1 cellular context compared by ENCODE assay signal in genomic region chr10:101130984-101131961, GRCh38.
A peak's percentile ranks its signal among the peaks of the same experiment; 100 is the strongest.
TF ChIP-seq lines count a peak whose summit lies in the region.

Gene TLX1 (plus strand): TSS chr10:101131300. CDS start chr10:101131542, 242 bp downstream.

TF ChIP-seq in HEK293, 187 proteins besides CTCF, POLR2A, EP300 and RAD21 (continued from another document and continues in another):
- TF ChIP-seq ZNF157 (tag by site-specific recombination; IDR thresholded peaks at IDR 0.05) = no peak
- TF ChIP-seq ZSCAN23 (tag by site-specific recombination; IDR thresholded peaks at IDR 0.05) = peak; percentile 27; the same call in 1 of the 2 replicates
- peak; percentile 13; the same call in 1 of the 2 replicates for TF ChIP-seq ZNF561 (tag by site-specific recombination; IDR thresholded peaks at IDR 0.05; ENCODE audit: borderline replicate concordance)
- no peak for TF ChIP-seq ZNF670 (tag by site-specific recombination; IDR thresholded peaks at IDR 0.05; ENCODE audit: low read depth)
- TF ChIP-seq ZNF501 (tag by site-specific recombination; IDR thresholded peaks at IDR 0.05) = peak; percentile 51
- TF ChIP-seq ZNF398 (tag by site-specific recombination; IDR thresholded peaks at IDR 0.05) = peak; percentile 97
- no peak for TF ChIP-seq ZNF211 (tag by site-specific recombination; IDR thresholded peaks at IDR 0.05; ENCODE audit: low read depth)
- TF ChIP-seq ZNF221 (tag by site-specific recombination; IDR thresholded peaks at IDR 0.05; ENCODE audit: borderline replicate concordance) = no peak
- no peak for TF ChIP-seq ZNF791 (tag by site-specific recombination; IDR thresholded peaks at IDR 0.05)
- peak; percentile 100 for TF ChIP-seq PRDM10 (tag by site-specific recombination; IDR thresholded peaks at IDR 0.05)
- TF ChIP-seq ZFP69B (tag by site-specific recombination; IDR thresholded peaks at IDR 0.05) = peak; percentile 38; the same call in 1 of the 2 replicates
- TF ChIP-seq KLF17 (tag by site-specific recombination; IDR thresholded peaks at IDR 0.05) = peak; percentile 60; the same call in 1 of the 2 replicates
- peak; percentile 93 for TF ChIP-seq TSHZ1 (tag by site-specific recombination; IDR thresholded peaks at IDR 0.05; ENCODE audit: borderline replicate concordance)
- 0 out of 2 replicates have a peak, but pooled peaks have one; percentile 46 for TF ChIP-seq ZSCAN30 (tag by site-specific recombination; IDR thresholded peaks at IDR 0.05)
- TF ChIP-seq ZNF629 (tag by site-specific recombination; IDR thresholded peaks at IDR 0.05) = peak; percentile 66; the same call in 1 of the 2 replicates
- TF ChIP-seq ZNF76 (tag by site-specific recombination; IDR thresholded peaks at IDR 0.05; ENCODE audit: borderline replicate concordance, low read depth) = peak; percentile 59; the same call in 1 of the 2 replicates
- TF ChIP-seq PBX3 (CRISPR knock-in tag; IDR thresholded peaks at IDR 0.05) = no peak
- peak; percentile 79 for TF ChIP-seq ZNF394 (tag by site-specific recombination; IDR thresholded peaks at IDR 0.05; ENCODE audit: borderline replicate concordance)
- peak; percentile 96 for TF ChIP-seq ZIC2 (tag by site-specific recombination; IDR thresholded peaks at IDR 0.05)
- TF ChIP-seq ZNF362 (tag by site-specific recombination; IDR thresholded peaks at IDR 0.05) = no peak
- 0 out of 2 replicates have a peak, but pooled peaks have one; percentile 9 for TF ChIP-seq PRDM4 (tag by site-specific recombination; IDR thresholded peaks at IDR 0.05)
- peak; percentile 23; the same call in 1 of the 2 replicates for TF ChIP-seq KLF16 (tag by site-specific recombination; IDR thresholded peaks at IDR 0.05)
- 0 out of 2 replicates have a peak, but pooled peaks have one; percentile 46 for TF ChIP-seq ZBTB10 (tag by site-specific recombination; IDR thresholded peaks at IDR 0.05)
- peak; percentile 86; the same call in 1 of the 2 replicates for TF ChIP-seq ZBTB6 (tag by site-specific recombination; IDR thresholded peaks at IDR 0.05)
- TF ChIP-seq KLF9 (tag by site-specific recombination; IDR thresholded peaks at IDR 0.05; ENCODE audit: low read depth) = 0 out of 2 replicates have a peak, but pooled peaks have one; percentile 11
- TF ChIP-seq ZBTB8A (tag by site-specific recombination; IDR thresholded peaks at IDR 0.05) = no peak; the same call in 1 of the 2 replicates
- TF ChIP-seq OVOL3 (tag by site-specific recombination; IDR thresholded peaks at IDR 0.05) = no peak
- TF ChIP-seq PATZ1 (tag by site-specific recombination; IDR thresholded peaks at IDR 0.05) = peak; percentile 95
- TF ChIP-seq ZNF596 (tag by site-specific recombination; IDR thresholded peaks at IDR 0.05) = peak; percentile 66
- TF ChIP-seq ZBTB17 (tag by site-specific recombination; IDR thresholded peaks at IDR 0.05) = peak; percentile 98
- TF ChIP-seq WT1 (tag by site-specific recombination; IDR thresholded peaks at IDR 0.05) = peak; percentile 63
- TF ChIP-seq ZNF48 (tag by site-specific recombination; IDR thresholded peaks at IDR 0.05) = no peak
- peak; percentile 46; the same call in 1 of the 2 replicates for TF ChIP-seq IKZF3 (tag by site-specific recombination; IDR thresholded peaks at IDR 0.05)
